Comparison of ENCODE assay signal across 15 cellular contexts in the genomic region with DNA sequence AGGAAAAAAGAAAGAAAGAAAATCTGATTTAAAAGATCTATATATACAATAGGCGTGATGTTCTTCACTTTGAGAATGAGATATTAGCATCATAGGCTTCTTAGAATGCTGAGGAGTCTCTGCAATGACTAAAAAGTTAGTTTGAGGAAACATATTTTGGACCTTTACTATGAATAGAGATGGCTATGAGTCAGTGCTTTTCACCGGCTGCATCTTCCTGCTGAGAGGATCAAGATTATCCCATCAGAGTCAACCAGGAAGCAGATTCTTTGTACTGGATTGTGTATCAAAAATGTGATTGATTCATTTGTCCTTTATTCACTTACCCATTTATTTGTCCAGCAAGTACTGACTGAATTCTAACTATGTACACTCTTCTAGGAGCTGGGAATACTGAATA.
"Had no signal": no experiment of that assay in that cellular context is flagged by ENCODE, and none has a peak within 500 bp of the region (broad histone marks: within the 10 kb centered on the region; RNA-seq: fewer than 3 reads in every experiment).

No MANE protein-coding gene starts in this region.

- H3K4me1 ChIP-seq: body of pancreas, left lung, pancreas, sigmoid colon, stomach had no signal

- ATAC-seq: activated CD8-positive, alpha-beta memory T cell treated with anti-CD3 and anti-CD28 coated beads, Interleukin-2, amount 10 ng/mL, durations not matched to agents 7 days and 5 days; body of pancreas; left lung; pancreas; T-helper 17 cell had no signal

- H2AFZ ChIP-seq: hepatocyte had no signal

- H3K4me3 ChIP-seq: body of pancreas, hepatocyte, left lung, pancreas, sigmoid colon, stomach had no signal

- DNase-seq: activated CD4-positive, alpha-beta memory T cell treated with anti-CD3 and anti-CD28 coated beads for 36 hours; activated CD8-positive, alpha-beta memory T cell treated with anti-CD3 and anti-CD28 coated beads, Interleukin-2, amount 10 ng/mL, durations not matched to agents 7 days and 5 days; activated naive CD4-positive, alpha-beta T cell treated with anti-CD3 and anti-CD28 coated beads, Interleukin-2, amount 10 ng/mL, durations not matched to agents 7 days and 5 days; activated T-cell treated with anti-CD3 and anti-CD28 coated beads, Interleukin-2, amount 50 U/mL, for 1 hour; body of pancreas; erythroblast; left lung; mammary epithelial cell; pancreas; sigmoid colon; stimulated activated CD4-positive, alpha-beta T cell treated with anti-CD3 and anti-CD28 coated beads, Interleukin-1b, Interleukin-23, amount 100 ng/mL, for 48 hours; stomach; T-helper 17 cell; WERI-Rb-1 had no signal

- H3K27ac ChIP-seq: body of pancreas, hepatocyte, left lung, pancreas, sigmoid colon, stomach, WERI-Rb-1 had no signal

- H3K9me3 ChIP-seq: body of pancreas, left lung, pancreas, sigmoid colon, stomach had no signal

- H3K4me2 ChIP-seq: hepatocyte had no signal

- H3K79me2 ChIP-seq: hepatocyte had no signal

- H3K36me3 ChIP-seq: left lung, pancreas, sigmoid colon, stomach, WERI-Rb-1 had no signal
